In the genomic region with DNA sequence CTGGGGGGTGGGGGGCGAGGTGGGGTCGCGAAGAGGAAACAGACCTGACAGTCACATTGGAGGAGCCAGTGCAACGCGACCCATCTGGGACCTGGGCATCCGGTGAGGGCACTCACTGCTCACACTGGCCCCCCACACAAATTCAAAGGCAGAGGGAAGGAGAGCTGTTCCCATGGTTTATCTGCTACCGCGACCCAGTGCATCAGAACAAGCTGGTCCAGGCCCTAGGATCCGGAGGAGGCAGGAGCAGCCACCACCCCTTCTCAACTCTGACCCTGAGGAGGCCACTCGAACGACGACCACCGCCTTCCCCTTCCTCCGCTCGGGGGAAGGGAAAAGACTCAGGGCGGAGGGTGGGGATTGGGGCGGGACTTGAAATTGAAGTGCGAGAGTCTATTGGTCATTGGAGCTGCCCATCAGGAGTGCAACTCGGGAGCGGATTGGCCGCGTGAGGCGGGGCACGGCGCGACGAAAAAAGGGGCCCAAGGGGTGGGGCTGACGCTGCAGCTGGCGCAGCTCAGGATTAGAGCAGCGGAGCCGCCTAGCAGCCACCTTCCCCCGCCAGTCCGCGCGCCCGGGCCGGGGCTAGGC, we compare ENCODE assay signal across 8 cellular contexts. TPM values are rescaled to one million over a fixed set of nuclear protein-coding genes. Genes with fewer than 3 reads are reported as not detected.
DNase-seq lines count a peak whose midpoint lies in the region; ATAC-seq and TF ChIP-seq lines count a peak whose summit lies in the region.

A gene (plus strand): TSS at position 526 of the 591 bp plus-strand sequence. CDS start 155 bp downstream, outside the sequence.

- H3K27me3 ChIP-seq in ACC112 (ENCODE audit: insufficient read depth, low read length) = peaks cover 78% of the 10 kb centered on the region
- H3K27me3 ChIP-seq in kidney epithelial cell (ENCODE audit: control insufficient read depth, insufficient read depth, low read length) = peaks cover 80% of the 10 kb centered on the region

- H3K36me3 ChIP-seq in ACC112 (ENCODE audit: insufficient read depth, low read length) (no peaks in the 10 kb centered on the region), kidney epithelial cell (ENCODE audit: control insufficient read depth, insufficient read depth, low read length) (no peaks in the 10 kb centered on the region)

- no peak within 1 kb of the TSS for H3K27ac ChIP-seq in ACC112 (ENCODE audit: low read depth, low read length)

- H3K4me3 ChIP-seq in ACC112 (ENCODE audit: low read depth, low read length) (peak within 1 kb of the TSS; percentile 68), choroid plexus epithelial cell (ENCODE audit: low read depth, low read length) (peak within 1 kb of the TSS; percentile 40), kidney epithelial cell (ENCODE audit: low read depth, low read length) (peak within 1 kb of the TSS; percentile 20)

- DNase-seq in NCI-H2107 (lab: John Stamatoyannopoulos, UW) = peak; percentile 76
- DNase-seq in activated CD4-positive, CD25-positive, alpha-beta regulatory T cell treated with anti-CD3 and anti-CD28 coated beads, Interleukin-2, amount 50 U/mL, for 16 hours (ENCODE audit: low read depth, low spot score) = peak; percentile 19
- DNase-seq in choroid plexus epithelial cell (ENCODE audit: low read depth) = peak; percentile 81
- peak; percentile 14 for DNase-seq in kidney epithelial cell (ENCODE audit: low read depth)
- DNase-seq in stimulated activated CD4-positive, alpha-beta T cell treated with anti-CD3 and anti-CD28 coated beads, Interleukin-2, amount 100 ng/mL, for 24 hours = peak; percentile 73 to 84

- H2AFZ ChIP-seq in ACC112 (ENCODE audit: low read length, unreplicated experiment) = no peak within 1 kb of the TSS

- H3K4me1 ChIP-seq in ACC112 (ENCODE audit: control insufficient read depth, insufficient read depth, low read length, unreplicated experiment) = peaks cover 8% of the 10 kb centered on the region

- peak; percentile 96 for ATAC-seq in GM18520 (IDR thresholded peaks at IDR 0.05; ENCODE audit: unreplicated experiment)
- ATAC-seq in HG03060 (IDR thresholded peaks at IDR 0.05; ENCODE audit: low read depth, unreplicated experiment) = peak; percentile 84

- H3K79me2 ChIP-seq in ACC112 (ENCODE audit: control insufficient read depth, insufficient read depth, low read length, unreplicated experiment) = no peaks in the 10 kb centered on the region

- no peak for TF ChIP-seq CTCF in choroid plexus epithelial cell (conservative IDR thresholded peaks at IDR 0.05; ENCODE audit: low read depth, low read length)
- no peak for TF ChIP-seq CTCF in kidney epithelial cell (IDR thresholded peaks at IDR 0.05; ENCODE audit: insufficient read depth, low read length, poor library complexity, severe bottlenecking)

RNA-seq across cellular contexts. Expression of the gene that starts here (rescaled TPM):
- 0.14 and 0.21 TPM in 2 replicates for total RNA-seq in kidney epithelial cell

Comparison
In these comparisons a context has a peak if more than half of its experiments do, and no peak if none do; other contexts are left out.
1. Peak in DNase-seq and H3K4me3 ChIP-seq in kidney epithelial cell; RNA of the gene not detected or under 1 TPM.
2. DNase-seq: peak in every context shown above with its lines; median percentile 81 in choroid plexus epithelial cell; 78 in stimulated activated CD4-positive, alpha-beta T cell treated with anti-CD3 and anti-CD28 coated beads, Interleukin-2, amount 100 ng/mL, for 24 hours; 76 in NCI-H2107; 19 in activated CD4-positive, CD25-positive, alpha-beta regulatory T cell treated with anti-CD3 and anti-CD28 coated beads, Interleukin-2, amount 50 U/mL, for 16 hours; 14 in kidney epithelial cell.